In genomic region chr7:43926193-43927043, GRCh38 we compare ENCODE assay signal across 8 cellular contexts. TPM values are rescaled to one million over a fixed set of nuclear protein-coding genes. Genes with fewer than 3 reads are reported as not detected.
A peak's percentile ranks its signal among the peaks of the same experiment; 100 is the strongest.
DNase-seq lines count a peak whose midpoint lies in the region; ATAC-seq, FAIRE-seq and TF ChIP-seq lines count a peak whose summit lies in the region.

UBE2D4 (plus strand) TSS chr7:43926436; CDS start chr7:43926533, 97 bp downstream.

- peaks cover 6% of the 10 kb centered on the region for H3K4me1 Mint-ChIP-seq in WTC11

- ATAC-seq in GM18870 (IDR thresholded peaks at IDR 0.05; ENCODE audit: unreplicated experiment), result peak; percentile 80
- ATAC-seq in HG03103 (IDR thresholded peaks at IDR 0.05; ENCODE audit: low read depth, unreplicated experiment), result peak; percentile 83
- peak; percentile 86 for ATAC-seq in WTC11

- H3K9me3 Mint-ChIP-seq in WTC11, result peaks cover 4% of the 10 kb centered on the region

- H3K36me3 Mint-ChIP-seq in WTC11, result no peaks in the 10 kb centered on the region

- no peak within 1 kb of the TSS for H3K27ac Mint-ChIP-seq in WTC11

- H3K36me3 ChIP-seq in bronchial epithelial cell (ENCODE audit: control insufficient read depth, insufficient read depth, low read length), result no peaks in the 10 kb centered on the region

- POLR2A ChIA-PET in WTC11 (lab: Charles Lee), result no interaction called here

- peak; percentile 92 for DNase-seq in AG08396 (ENCODE audit: low spot score)
- DNase-seq in NCI-H2196 (lab: John Stamatoyannopoulos, UW; ENCODE audit: unreplicated experiment), result peak; percentile 87
- peak; percentile 77 for DNase-seq in WTC11 (ENCODE audit: low spot score)
- DNase-seq in bronchial epithelial cell (ENCODE audit: low read depth), result peak; percentile 71
- DNase-seq in inferior parietal cortex (ENCODE audit: extremely low spot score), result peak; percentile 79
- DNase-seq in stimulated activated CD4-positive, alpha-beta T cell treated with anti-CD3 and anti-CD28 coated beads, Interleukin-12 subunit alpha, Interleukin-12 subunit beta, amount 100 ng/mL, for 24 hours (ENCODE audit: low read depth in 2 of 2), result peak; percentile 82 to 88

- H3K27me3 Mint-ChIP-seq in WTC11 (ENCODE audit: low read depth), result peaks cover 38% of the 10 kb centered on the region

- no peaks in the 10 kb centered on the region for H3K27me3 ChIP-seq in bronchial epithelial cell (ENCODE audit: control insufficient read depth, insufficient read depth, low read length)

- CTCF ChIA-PET in WTC11 (lab: Charles Lee), result interaction anchor here (0.5 to 1.2 kb wide), 2 partner anchors 16 to 57 kb away, joined by 5 read pairs; no protein-coding TSS in a partner anchor

- H3K4me3 Mint-ChIP-seq in WTC11, result peak within 1 kb of the TSS; percentile 66

- H3K4me3 ChIP-seq in bronchial epithelial cell (ENCODE audit: low read depth, low read length), result peak within 1 kb of the TSS; percentile 69

- FAIRE-seq in bronchial epithelial cell (lab: Jason Lieb, UNC), result no peak

- TF ChIP-seq CTCF in WTC11 (IDR thresholded peaks at IDR 0.05), result no peak
- no peak for TF ChIP-seq CTCF in bronchial epithelial cell (IDR thresholded peaks at IDR 0.05; ENCODE audit: insufficient read depth, low read length, severe bottlenecking)

TF ChIP-seq in WTC11, 78 proteins besides CTCF, POLR2A, EP300 and RAD21 (continues in another document):
- TF ChIP-seq MAX (CRISPR knock-in tag; IDR thresholded peaks at IDR 0.05) (peak; percentile 96), FOXP4 (CRISPR knock-in tag; IDR thresholded peaks at IDR 0.05) (peak; percentile 95), PRDM15 (CRISPR knock-in tag; IDR thresholded peaks at IDR 0.05) (peak; percentile 31; the same call in 1 of the 2 replicates), ZNF671 (CRISPR knock-in tag; IDR thresholded peaks at IDR 0.05) (no peak), MXD4 (CRISPR knock-in tag; IDR thresholded peaks at IDR 0.05; ENCODE audit: borderline replicate concordance) (no peak), ZNF512 (CRISPR knock-in tag; IDR thresholded peaks at IDR 0.05; ENCODE audit: borderline replicate concordance) (no peak), ZNF532 (CRISPR knock-in tag; IDR thresholded peaks at IDR 0.05; ENCODE audit: borderline replicate concordance) (peak; percentile 51; the same call in 1 of the 2 replicates), TP53 (CRISPR knock-in tag; IDR thresholded peaks at IDR 0.05) (peak; percentile 92; the same call in 1 of the 2 replicates), NFYB (CRISPR knock-in tag; conservative IDR thresholded peaks at IDR 0.05; ENCODE audit: low read depth) (peak; percentile 44), NR3C1 (CRISPR knock-in tag; conservative IDR thresholded peaks at IDR 0.05; ENCODE audit: low read depth) (no peak)
- TF ChIP-seq, protein P1, sequence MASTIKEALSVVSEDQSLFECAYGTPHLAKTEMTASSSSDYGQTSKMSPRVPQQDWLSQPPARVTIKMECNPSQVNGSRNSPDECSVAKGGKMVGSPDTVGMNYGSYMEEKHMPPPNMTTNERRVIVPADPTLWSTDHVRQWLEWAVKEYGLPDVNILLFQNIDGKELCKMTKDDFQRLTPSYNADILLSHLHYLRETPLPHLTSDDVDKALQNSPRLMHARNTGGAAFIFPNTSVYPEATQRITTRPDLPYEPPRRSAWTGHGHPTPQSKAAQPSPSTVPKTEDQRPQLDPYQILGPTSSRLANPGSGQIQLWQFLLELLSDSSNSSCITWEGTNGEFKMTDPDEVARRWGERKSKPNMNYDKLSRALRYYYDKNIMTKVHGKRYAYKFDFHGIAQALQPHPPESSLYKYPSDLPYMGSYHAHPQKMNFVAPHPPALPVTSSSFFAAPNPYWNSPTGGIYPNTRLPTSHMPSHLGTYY (CRISPR knock-in tag; IDR thresholded peaks at IDR 0.05), result no peak

RNA-seq across cellular contexts. Expression of gene UBE2D4, which starts in this region (rescaled TPM):
- total RNA-seq in WTC11 (2021) (2.4 to 4.1 TPM (median 3.9 TPM) in 3 replicates), bronchial epithelial cell (3.7 and 3.9 TPM in 2 replicates)

Comparison
In these comparisons a context has a peak if more than half of its experiments do, and no peak if none do; other contexts are left out.
1. Peak in every context shown above with its lines: DNase-seq, ATAC-seq and H3K4me3 ChIP-seq.